Comparison of ENCODE assay signal across 10 cellular contexts in the genomic region with DNA sequence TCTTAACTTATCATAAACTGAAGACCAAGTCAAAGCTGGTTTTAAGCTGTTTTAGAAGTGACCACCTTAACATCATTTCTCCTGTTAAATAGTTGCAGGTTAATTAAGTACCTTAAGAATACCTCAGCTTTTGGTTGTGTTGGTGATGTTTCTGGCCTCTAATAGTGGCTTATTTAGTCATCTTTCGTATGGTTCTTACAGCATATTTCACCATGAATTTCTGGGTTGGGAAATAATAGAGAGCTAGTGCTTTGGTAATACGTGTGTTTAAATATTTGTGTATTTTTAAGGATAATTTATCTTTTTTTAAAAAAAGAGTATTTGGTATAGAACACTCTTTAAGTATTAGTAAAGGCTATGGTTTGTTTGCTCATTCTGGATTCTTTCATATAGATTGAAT. TPM values are rescaled to one million over a fixed set of nuclear protein-coding genes. Genes with fewer than 3 reads are reported as not detected.
DNase-seq lines count a peak whose midpoint lies in the region; ATAC-seq and TF ChIP-seq lines count a peak whose summit lies in the region.
"Had no signal": no experiment of that assay in that cellular context is flagged by ENCODE, and none has a peak within 500 bp of the region (broad histone marks: within the 10 kb centered on the region; RNA-seq: fewer than 3 reads in every experiment).

No MANE protein-coding gene starts in this region.

- H3K4me2 ChIP-seq in KMS-11, result peak overlapping the region; percentile 87; the same call in 1 of the 2 replicates

- DNase-seq in BJ (ENCODE audit: low read depth) (no peak), choroid plexus epithelial cell (ENCODE audit: low read depth) (no peak), mucosa of gallbladder (ENCODE audit: low spot score) (no peak), NCI-H1105 (lab: John Stamatoyannopoulos, UW) (no peak), germinal center (ENCODE audit: low spot score) (no peak)
- DNase-seq: midbrain, NCI-H82 had no signal

- H3K4me1 Mint-ChIP-seq in nephron, result peaks cover 52% of the 10 kb centered on the region

- H3K27me3 ChIP-seq in BJ (ENCODE audit: control insufficient read depth, insufficient read depth, low read length), result no peaks in the 10 kb centered on the region
- no peaks in the 10 kb centered on the region for H3K27me3 ChIP-seq in KMS-11 (ENCODE audit: insufficient read depth, low read depth)

- H3K36me3 ChIP-seq in BJ (ENCODE audit: control insufficient read depth, insufficient read depth, low read length), result no peaks in the 10 kb centered on the region
- no peaks in the 10 kb centered on the region for H3K36me3 ChIP-seq in KMS-11 (ENCODE audit: insufficient read depth)

- TF ChIP-seq CTCF in BJ (IDR thresholded peaks at IDR 0.05; ENCODE audit: insufficient read depth, low read depth, low read length) (no peak), KMS-11 (conservative IDR thresholded peaks at IDR 0.05; ENCODE audit: low read depth, low read length) (no peak), choroid plexus epithelial cell (conservative IDR thresholded peaks at IDR 0.05; ENCODE audit: low read depth, low read length) (no peak), nephron (IDR thresholded peaks at IDR 0.05; ENCODE audit: unreplicated experiment in 3 of 3) (no peak)

- POLR2A ChIA-PET in BJ (lab: Charles Lee), result no interaction called here

- peaks cover 5% of the 10 kb centered on the region for H3K79me2 ChIP-seq in KMS-11 (ENCODE audit: insufficient read depth, low read depth)

- no peaks in the 10 kb centered on the region for H3K27me3 Mint-ChIP-seq in nephron (ENCODE audit: low read depth)

- peak overlapping the region; percentile 92 to 94 (median 93) for H3K4me3 Mint-ChIP-seq in nephron

- no peak for ATAC-seq in HG03139 (IDR thresholded peaks at IDR 0.05; ENCODE audit: unreplicated experiment)

- no peaks in the 10 kb centered on the region for H3K36me3 Mint-ChIP-seq in nephron (ENCODE audit: low read depth)

- peaks cover 51% of the 10 kb centered on the region for H3K4me1 ChIP-seq in KMS-11 (ENCODE audit: low read depth, poor library complexity, severe bottlenecking)

- H3K4me3 ChIP-seq in BJ (ENCODE audit: low read depth, low read length) (peak overlapping the region; percentile 91; the same call in 1 of the 2 replicates), KMS-11 (IDR thresholded peaks at IDR 0.05; ENCODE audit: insufficient read depth, low read depth, low read length) (no peak overlapping the region), choroid plexus epithelial cell (ENCODE audit: low read depth, low read length) (peak overlapping the region; percentile 90)

- H3K9ac ChIP-seq in KMS-11, result no peak overlapping the region

- H3K27ac Mint-ChIP-seq in nephron, result peak overlapping the region in 2 of 3 experiments; percentile 3 to 93

- no peaks in the 10 kb centered on the region for H4K20me1 ChIP-seq in KMS-11 (ENCODE audit: insufficient read depth)

- CTCF ChIA-PET in BJ (lab: Yijun Ruan, JAX), result interaction anchor here (0.8 to 1.3 kb wide), 3 partner anchors 13 to 74 kb away, joined by 3 read pairs; no protein-coding TSS in a partner anchor

- H2AFZ ChIP-seq in KMS-11 (ENCODE audit: low read depth), result no peak overlapping the region

- H3K27ac ChIP-seq in KMS-11, result no peak overlapping the region

- H3K9me3 Mint-ChIP-seq in nephron, result no peaks in the 10 kb centered on the region

RNA-seq across cellular contexts. Expression of a gene that starts 1.6 kb away (rescaled TPM):
- polyA plus RNA-seq in BJ (2011; rRNA removed), result 16.4 and 39.7 TPM in 2 replicates
- 10.7 and 16.4 TPM in 2 replicates for polyA minus RNA-seq in BJ (2011; rRNA and poly(A)+ RNA removed)
- total RNA-seq in mucosa of gallbladder, result 41.4 TPM

RNA-seq across cellular contexts. Expression of a gene that starts 33.7 kb away (rescaled TPM):
- 171 and 490 TPM in 2 replicates for polyA plus RNA-seq in BJ (2011; rRNA removed)
- 26.8 and 38.4 TPM in 2 replicates for polyA minus RNA-seq in BJ (2011; rRNA and poly(A)+ RNA removed)
- 179 TPM for total RNA-seq in mucosa of gallbladder
